In genomic region chr17:79607941-79608728, GRCh38 we compare ENCODE assay signal across 10 cellular contexts. TPM values are rescaled to one million over a fixed set of nuclear protein-coding genes. Genes with fewer than 3 reads are reported as not detected.
DNase-seq lines count a peak whose midpoint lies in the region; ATAC-seq and TF ChIP-seq lines count a peak whose summit lies in the region.
"Had no signal": no experiment of that assay in that cellular context is flagged by ENCODE, and none has a peak within 500 bp of the region (broad histone marks: within the 10 kb centered on the region; RNA-seq: fewer than 3 reads in every experiment).

No MANE protein-coding gene starts in this region.

- POLR2A ChIA-PET in AG04449 (lab: Yijun Ruan, JAX): no interaction called here

- H3K36me3 Mint-ChIP-seq in activated naive CD8-positive, alpha-beta T cell treated with anti-CD3 and anti-CD28 coated beads, Interleukin-2, amount 50 U/mL, for 24 hours (ENCODE audit: low read depth): no peaks in the 10 kb centered on the region

- H3K9me3 Mint-ChIP-seq in activated naive CD8-positive, alpha-beta T cell treated with anti-CD3 and anti-CD28 coated beads, Interleukin-2, amount 50 U/mL, for 24 hours: no peaks in the 10 kb centered on the region

- peaks cover 49% of the 10 kb centered on the region for H3K27me3 ChIP-seq in H7 (ENCODE audit: control insufficient read depth, insufficient read depth, low read length)

- intact Hi-C loops in left colon (cut with DNase I, micrococcal nuclease): no loop called here

- no peak overlapping the region for H3K4me3 ChIP-seq in AG04449 (ENCODE audit: low read depth, low read length)
- no peak overlapping the region for H3K4me3 ChIP-seq in H7 (ENCODE audit: insufficient read depth, low read depth, low read length)

- no peaks in the 10 kb centered on the region for H3K36me3 ChIP-seq in H7 (replicated peaks; ENCODE audit: control insufficient read depth, insufficient read depth, low read length)

- peak; percentile 47 for ATAC-seq in activated naive CD8-positive, alpha-beta T cell treated with anti-CD3 and anti-CD28 coated beads, Interleukin-2, amount 50 U/mL, for 24 hours
- ATAC-seq in left colon: peak; percentile 45
- ATAC-seq in GM19395 (IDR thresholded peaks at IDR 0.05; ENCODE audit: unreplicated experiment): no peak
- ATAC-seq: T-helper 17 cell had no signal

- H3K4me3 Mint-ChIP-seq in activated naive CD8-positive, alpha-beta T cell treated with anti-CD3 and anti-CD28 coated beads, Interleukin-2, amount 50 U/mL, for 24 hours: no peak overlapping the region
- H3K4me3 Mint-ChIP-seq: T-helper 17 cell had no signal

- H3K4me1 Mint-ChIP-seq in activated naive CD8-positive, alpha-beta T cell treated with anti-CD3 and anti-CD28 coated beads, Interleukin-2, amount 50 U/mL, for 24 hours: peaks cover 2% of the 10 kb centered on the region
- H3K4me1 Mint-ChIP-seq: T-helper 17 cell had no signal

- no peak for DNase-seq in AG04449 (ENCODE audit: low read depth, low spot score)
- DNase-seq in H7: peak; percentile 97
- DNase-seq in activated naive CD8-positive, alpha-beta T cell treated with anti-CD3 and anti-CD28 coated beads, Interleukin-2, amount 50 U/mL, for 24 hours: peak; percentile 22
- peak; percentile 13 to 34 for DNase-seq in left colon
- no peak for DNase-seq in NCI-H748 (lab: John Stamatoyannopoulos, UW; ENCODE audit: unreplicated experiment)
- DNase-seq in activated gamma-delta T cell (lab: John Stamatoyannopoulos, UW): no peak
- DNase-seq in hippocampal formation (lab: John Stamatoyannopoulos, UW): no peak
- DNase-seq: T-helper 17 cell had no signal

- peaks cover 39% of the 10 kb centered on the region for H3K27me3 Mint-ChIP-seq in activated naive CD8-positive, alpha-beta T cell treated with anti-CD3 and anti-CD28 coated beads, Interleukin-2, amount 50 U/mL, for 24 hours

- TF ChIP-seq CTCF in AG04449 (IDR thresholded peaks at IDR 0.05; ENCODE audit: insufficient read depth, low read length, missing control alignments): peak; percentile 16

- H3K27ac Mint-ChIP-seq in activated naive CD8-positive, alpha-beta T cell treated with anti-CD3 and anti-CD28 coated beads, Interleukin-2, amount 50 U/mL, for 24 hours: no peak overlapping the region
- H3K27ac Mint-ChIP-seq: T-helper 17 cell had no signal

- CTCF ChIA-PET in AG04449 (lab: Yijun Ruan, JAX): no interaction called here

RNA-seq across cellular contexts. Expression of gene RBFOX3, which starts 2.7 kb away (rescaled TPM):
- 3.5 and 13.4 TPM in 2 replicates for total RNA-seq in H7 (2014; rRNA removed; shearing (Covaris generic))
- 10 to 100 TPM in 1 of 2 donors, under 1 TPM in 1; 0.21 to 12.6 TPM for total RNA-seq in left colon
- total RNA-seq: epithelial cell of proximal tubule had no signal

Comparison
In these comparisons a context has a peak if more than half of its experiments do, and no peak if none do; other contexts are left out.
1. DNase-seq: peak in H7 (single experiment), activated naive CD8-positive, alpha-beta T cell treated with anti-CD3 and anti-CD28 coated beads, Interleukin-2, amount 50 U/mL, for 24 hours (single experiment) and left colon (2 of 2); none in AG04449 (single experiment), NCI-H748 (single experiment), activated gamma-delta T cell (single experiment) and hippocampal formation (0 of 2).